1 cellular context compared by ENCODE assay signal in genomic region chr13:42305503-42305902, GRCh38.
TF ChIP-seq lines count a peak whose summit lies in the region.

No MANE protein-coding gene starts in this region.

TF ChIP-seq in K562, 482 proteins besides CTCF, POLR2A, EP300 and RAD21 (continued from another document):
- TF ChIP-seq, protein P1, sequence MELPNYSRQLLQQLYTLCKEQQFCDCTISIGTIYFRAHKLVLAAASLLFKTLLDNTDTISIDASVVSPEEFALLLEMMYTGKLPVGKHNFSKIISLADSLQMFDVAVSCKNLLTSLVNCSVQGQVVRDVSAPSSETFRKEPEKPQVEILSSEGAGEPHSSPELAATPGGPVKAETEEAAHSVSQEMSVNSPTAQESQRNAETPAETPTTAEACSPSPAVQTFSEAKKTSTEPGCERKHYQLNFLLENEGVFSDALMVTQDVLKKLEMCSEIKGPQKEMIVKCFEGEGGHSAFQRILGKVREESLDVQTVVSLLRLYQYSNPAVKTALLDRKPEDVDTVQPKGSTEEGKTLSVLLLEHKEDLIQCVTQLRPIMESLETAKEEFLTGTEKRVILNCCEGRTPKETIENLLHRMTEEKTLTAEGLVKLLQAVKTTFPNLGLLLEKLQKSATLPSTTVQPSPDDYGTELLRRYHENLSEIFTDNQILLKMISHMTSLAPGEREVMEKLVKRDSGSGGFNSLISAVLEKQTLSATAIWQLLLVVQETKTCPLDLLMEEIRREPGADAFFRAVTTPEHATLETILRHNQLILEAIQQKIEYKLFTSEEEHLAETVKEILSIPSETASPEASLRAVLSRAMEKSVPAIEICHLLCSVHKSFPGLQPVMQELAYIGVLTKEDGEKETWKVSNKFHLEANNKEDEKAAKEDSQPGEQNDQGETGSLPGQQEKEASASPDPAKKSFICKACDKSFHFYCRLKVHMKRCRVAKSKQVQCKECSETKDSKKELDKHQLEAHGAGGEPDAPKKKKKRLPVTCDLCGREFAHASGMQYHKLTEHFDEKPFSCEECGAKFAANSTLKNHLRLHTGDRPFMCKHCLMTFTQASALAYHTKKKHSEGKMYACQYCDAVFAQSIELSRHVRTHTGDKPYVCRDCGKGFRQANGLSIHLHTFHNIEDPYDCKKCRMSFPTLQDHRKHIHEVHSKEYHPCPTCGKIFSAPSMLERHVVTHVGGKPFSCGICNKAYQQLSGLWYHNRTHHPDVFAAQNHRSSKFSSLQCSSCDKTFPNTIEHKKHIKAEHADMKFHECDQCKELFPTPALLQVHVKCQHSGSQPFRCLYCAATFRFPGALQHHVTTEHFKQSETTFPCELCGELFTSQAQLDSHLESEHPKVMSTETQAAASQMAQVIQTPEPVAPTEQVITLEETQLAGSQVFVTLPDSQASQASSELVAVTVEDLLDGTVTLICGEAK (IDR thresholded peaks at IDR 0.05): peak; percentile 79
- TF ChIP-seq, protein P1 (CRISPR knock-in tag; IDR thresholded peaks at IDR 0.05): peak; percentile 64
- no peak for TF ChIP-seq MBD2 (IDR thresholded peaks at IDR 0.05; ENCODE audit: borderline replicate concordance, low read depth)
- TF ChIP-seq ZNF707 (CRISPR knock-in tag; conservative IDR thresholded peaks at IDR 0.05): no peak
